Comparison of ENCODE assay signal across 12 cellular contexts in genomic region chr22:41672780-41673509, GRCh38. TPM values are rescaled to one million over a fixed set of nuclear protein-coding genes. Genes with fewer than 3 reads are reported as not detected.
DNase-seq lines count a peak whose midpoint lies in the region; ATAC-seq, FAIRE-seq and TF ChIP-seq lines count a peak whose summit lies in the region.
"Had no signal": no experiment of that assay in that cellular context is flagged by ENCODE, and none has a peak within 500 bp of the region (broad histone marks: within the 10 kb centered on the region; RNA-seq: fewer than 3 reads in every experiment).

No MANE protein-coding gene starts in this region.

- TF ChIP-seq CTCF in A549 (IDR thresholded peaks at IDR 0.05) (peak; percentile 54), GM12872 (IDR thresholded peaks at IDR 0.05; ENCODE audit: insufficient read depth, low read depth, low read length) (peak; percentile 56), SU-DHL-6 (IDR thresholded peaks at IDR 0.05; ENCODE audit: insufficient read depth, low read length, poor library complexity, severe bottlenecking) (peak; percentile 70), foreskin fibroblast (IDR thresholded peaks at IDR 0.05; ENCODE audit: low read depth, low read length) (peak; percentile 48)

- CTCF ChIA-PET in A549 (lab: Yijun Ruan, JAX), result interaction anchor here (0.6 to 2.7 kb wide), 9 partner anchors 9 to 261 kb away, joined by 3 to 10 read pairs (median 4); no protein-coding TSS in a partner anchor

- peak; percentile 70 to 74; a peak in 5 of 6 replicates for ATAC-seq in A549
- ATAC-seq in GM18519 (IDR thresholded peaks at IDR 0.05; ENCODE audit: low FRiP score, unreplicated experiment), result no peak
- no peak for ATAC-seq in GM18511 (IDR thresholded peaks at IDR 0.05; ENCODE audit: unreplicated experiment)

- FAIRE-seq in A549 (lab: Jason Lieb, UNC), result no peak

- TF ChIP-seq EP300 in A549 (IDR thresholded peaks at IDR 0.05), result no peak

- H3K9me2 ChIP-seq in SU-DHL-6 (replicated peaks; ENCODE audit: insufficient read depth, low read length), result no peaks in the 10 kb centered on the region

- H2AFZ ChIP-seq in SU-DHL-6 (ENCODE audit: low read depth, low read length, severe bottlenecking), result no peak overlapping the region

- peak in 1 of 2 experiments; percentile 30; a peak in 3 of 5 replicates for TF ChIP-seq RAD21 in A549 (conservative IDR thresholded peaks at IDR 0.05 in 1 of 2, IDR thresholded peaks at IDR 0.05 in 1 of 2)

- H3K4me2 ChIP-seq in A549 (0 out of 3 replicates have a peak overlapping the region, but pooled peaks have one; percentile 19), SU-DHL-6 (ENCODE audit: low read depth, low read length, poor library complexity, severe bottlenecking) (no peak overlapping the region)

- no peak overlapping the region for H3K9ac ChIP-seq in SU-DHL-6 (ENCODE audit: low read length)

- DNase-seq in A549 (ENCODE audit: low read depth in 1 of 2, low spot score in 1 of 2), result peak; percentile 46 to 58
- peak in 1 of 2 donors; percentile 46 for DNase-seq in foreskin fibroblast
- no peak for DNase-seq in germinal center (ENCODE audit: low spot score)
- DNase-seq in HuH-7.5 (ENCODE audit: low spot score), result no peak
- DNase-seq: NCI-H345; stimulated activated CD4-positive, alpha-beta T cell treated with anti-CD3 and anti-CD28 coated beads, Interleukin-12 subunit alpha, Interleukin-12 subunit beta, amount 100 ng/mL, for 4 hours; stomach; T-helper 17 cell had no signal

- no peak overlapping the region for H3K4me3 ChIP-seq in A549
- H3K4me3 ChIP-seq in SU-DHL-6 (ENCODE audit: insufficient read depth, low read length, poor library complexity, severe bottlenecking), result no peak overlapping the region
- no peak overlapping the region for H3K4me3 ChIP-seq in foreskin fibroblast (ENCODE audit: low read depth in 1 of 2, low read length in 2 of 2)
- H3K4me3 ChIP-seq: stomach had no signal

- POLR2A ChIA-PET in A549 (lab: Yijun Ruan, JAX), result no interaction called here

- H3F3A ChIP-seq in SU-DHL-6 (ENCODE audit: insufficient read depth), result peaks cover 13% of the 10 kb centered on the region

- TF ChIP-seq POLR2A in A549 (IDR thresholded peaks at IDR 0.05; ENCODE audit: low read length), result no peak

- 0 out of 2 replicates have a peak, but pooled peaks cover 2% of the 10 kb centered on the region for H3K36me3 ChIP-seq in SU-DHL-6 (ENCODE audit: low read length)

- H3K27ac ChIP-seq in A549 (peak overlapping the region; percentile 40 to 57; a peak in 4 of 6 replicates), SU-DHL-6 (ENCODE audit: low read depth, low read length) (no peak overlapping the region)

- WGBS in A549 (ENCODE audit: missing lambda C conversion rate), result 22% methylated on average over 6 of the region's 6 CpGs

- peaks cover 49% of the 10 kb centered on the region for H3K4me1 ChIP-seq in A549

- H4K20me1 ChIP-seq in SU-DHL-6 (ENCODE audit: low read depth, low read length), result no peaks in the 10 kb centered on the region

- H3K9me3 ChIP-seq in A549 (no peaks in the 10 kb centered on the region), SU-DHL-6 (ENCODE audit: insufficient read depth, low read length) (no peaks in the 10 kb centered on the region)
- H3K9me3 ChIP-seq: stomach had no signal

- no peaks in the 10 kb centered on the region for H3K27me3 ChIP-seq in SU-DHL-6 (ENCODE audit: low read length)
- H3K27me3 ChIP-seq: stomach had no signal

- peaks cover 14% of the 10 kb centered on the region; the same call in 1 of the 2 replicates for H3K79me2 ChIP-seq in SU-DHL-6 (ENCODE audit: insufficient read depth, low read length)

TF ChIP-seq in A549, 52 proteins besides CTCF, POLR2A, EP300 and RAD21:
- TF ChIP-seq HOXB5 (CRISPR knock-in tag; IDR thresholded peaks at IDR 0.05) (0 out of 2 replicates have a peak, but pooled peaks have one; percentile 19), TFCP2L1 (CRISPR knock-in tag; IDR thresholded peaks at IDR 0.05) (no peak), ZC3H11A (IDR thresholded peaks at IDR 0.05) (no peak), FOSL2 (IDR thresholded peaks at IDR 0.05) (no peak), FOSL2 (CRISPR knock-in tag; IDR thresholded peaks at IDR 0.05) (no peak), HOXB13 (CRISPR knock-in tag; IDR thresholded peaks at IDR 0.05; ENCODE audit: low read depth) (no peak), BCL3 (IDR thresholded peaks at IDR 0.05) (no peak)

RNA-seq across cellular contexts. Expression of gene SNU13, which starts 15.7 kb away (rescaled TPM):
- polyA plus RNA-seq in A549 (2011; rRNA removed) (113 and 118 TPM in 2 replicates), A549 (2017; fragmentation: RNase III; extraction: RNeasy Plus Mini Kit Qiagen cat#74134 plus additional on column Dnase treatment) (92.2 to 102 TPM (median 94.7 TPM) in 3 replicates)
- polyA plus RNA-seq in A549 (2012; cell fraction: cytosol; rRNA removed), result 288 and 346 TPM in 2 replicates
- 105 and 164 TPM in 2 replicates for polyA plus RNA-seq in A549 (2012; cell fraction: nucleus; rRNA removed)
- 87.3 and 123 TPM in 2 replicates for polyA minus RNA-seq in A549 (2011; rRNA and poly(A)+ RNA removed)

RNA-seq across cellular contexts. Expression of gene MEI1, which starts 26.4 kb away (rescaled TPM):
- polyA plus RNA-seq in A549 (2011; rRNA removed), result 0.07 and 0.12 TPM in 2 replicates
- polyA plus RNA-seq in A549 (2012; cell fraction: cytosol; rRNA removed), result 0.05 TPM in 1 of 2 replicates, not detected in the other
- 0.17 and 0.29 TPM in 2 replicates for polyA plus RNA-seq in A549 (2012; cell fraction: nucleus; rRNA removed)
- polyA plus RNA-seq in A549 (2017; fragmentation: RNase III; extraction: RNeasy Plus Mini Kit Qiagen cat#74134 plus additional on column Dnase treatment), result not detected in 3 replicates
- 0.54 TPM in 1 of 2 replicates, not detected in the other for polyA minus RNA-seq in A549 (2011; rRNA and poly(A)+ RNA removed)

RNA-seq across cellular contexts. Expression of gene XRCC6, which starts 51.9 kb away (rescaled TPM):
- 139 and 189 TPM in 2 replicates for polyA plus RNA-seq in A549 (2011; rRNA removed)
- 121 and 126 TPM in 2 replicates for polyA plus RNA-seq in A549 (2012; cell fraction: cytosol; rRNA removed)
- polyA plus RNA-seq in A549 (2012; cell fraction: nucleus; rRNA removed), result 84.5 and 142 TPM in 2 replicates
- polyA plus RNA-seq in A549 (2017; fragmentation: RNase III; extraction: RNeasy Plus Mini Kit Qiagen cat#74134 plus additional on column Dnase treatment), result 556 to 624 TPM (median 577 TPM) in 3 replicates
- polyA minus RNA-seq in A549 (2011; rRNA and poly(A)+ RNA removed), result 119 and 140 TPM in 2 replicates

RNA-seq across cellular contexts. Expression of gene DESI1, which starts 52.1 kb away (rescaled TPM):
- polyA plus RNA-seq in A549 (2011; rRNA removed) (19.4 and 22.7 TPM in 2 replicates), A549 (2017; fragmentation: RNase III; extraction: RNeasy Plus Mini Kit Qiagen cat#74134 plus additional on column Dnase treatment) (13.9 to 17.1 TPM (median 14.9 TPM) in 3 replicates)
- polyA plus RNA-seq in A549 (2012; cell fraction: cytosol; rRNA removed), result 10.0 and 14.7 TPM in 2 replicates
- 16.4 and 20.8 TPM in 2 replicates for polyA plus RNA-seq in A549 (2012; cell fraction: nucleus; rRNA removed)
- polyA minus RNA-seq in A549 (2011; rRNA and poly(A)+ RNA removed), result 24.7 and 24.9 TPM in 2 replicates

Comparison
In these comparisons a context has a peak if more than half of its experiments do, and no peak if none do; other contexts are left out.
1. ATAC-seq: peak in A549 (2 of 2); none in GM18519 (single experiment) and GM18511 (single experiment).
2. DNase-seq: peak in A549 (2 of 2); none in germinal center (single experiment) and HuH-7.5 (single experiment).
3. Peak in every context shown above with its lines, with median percentiles within 50 percentile points of each other: CTCF ChIP-seq.